ENCODE assay signal across 26 cellular contexts in the genomic region with DNA sequence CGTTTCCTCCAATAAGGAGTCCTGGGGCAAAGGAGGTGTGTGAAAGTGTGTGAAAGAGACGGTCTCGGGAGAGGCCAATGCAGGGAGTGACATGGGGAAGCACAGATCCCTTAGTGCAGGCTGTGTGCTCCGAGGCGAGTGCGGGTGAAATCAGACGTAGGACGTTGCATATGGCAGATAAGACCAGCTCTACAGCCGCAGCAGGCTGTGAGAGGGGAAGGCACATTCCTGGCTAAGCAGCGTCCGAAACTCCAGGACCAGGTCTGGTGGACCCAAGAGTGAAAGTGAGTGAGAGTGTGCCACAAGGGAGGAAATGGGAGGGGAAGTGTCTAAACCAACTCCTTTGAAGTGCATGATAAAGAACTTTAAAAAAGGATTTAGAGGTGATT. TPM values are rescaled to one million over a fixed set of nuclear protein-coding genes. Genes with fewer than 3 reads are reported as not detected.
A peak's percentile ranks its signal among the peaks of the same experiment; 100 is the strongest.
DNase-seq lines count a peak whose midpoint lies in the region; ATAC-seq and TF ChIP-seq lines count a peak whose summit lies in the region.
"Had no signal": no experiment of that assay in that cellular context is flagged by ENCODE, and none has a peak within 500 bp of the region (broad histone marks: within the 10 kb centered on the region; RNA-seq: fewer than 3 reads in every experiment).

No MANE protein-coding gene starts in this region.

- no peaks in the 10 kb centered on the region for H3K9me3 Mint-ChIP-seq in memory B cell
- H3K9me3 Mint-ChIP-seq: activated CD4-positive, alpha-beta T cell treated with anti-CD3 and anti-CD28 coated beads, Interleukin-2, amount 10 ng/mL, durations not matched to agents 7 days and 5 days; GM23338; HFFc6 had no signal

- no peak for ATAC-seq in T-helper 17 cell
- ATAC-seq in memory B cell (ENCODE audit: low read depth), result no peak
- no peak for ATAC-seq in HG03175 (IDR thresholded peaks at IDR 0.05; ENCODE audit: unreplicated experiment)
- ATAC-seq in HG02938 (IDR thresholded peaks at IDR 0.05; ENCODE audit: unreplicated experiment), result no peak
- ATAC-seq: body of pancreas, gastrocnemius medialis, GM23338, sciatic nerve, WTC11 had no signal

- H3K27ac ChIP-seq in left ventricle myocardium inferior (replicated peaks) (no peak overlapping the region), right atrium auricular region (no peak overlapping the region), testis (peak overlapping the region in 1 of 2 donors; percentile 36)
- H3K27ac ChIP-seq: adrenal gland, body of pancreas, C4-2B, gastrocnemius medialis, hepatocyte, neutrophil, prostate gland, transverse colon had no signal

- H3K36me3 ChIP-seq in left ventricle myocardium inferior, result peaks cover 13% of the 10 kb centered on the region
- no peaks in the 10 kb centered on the region for H3K36me3 ChIP-seq in right atrium auricular region
- no peaks in the 10 kb centered on the region for H3K36me3 ChIP-seq in testis (ENCODE audit: low read depth, missing control alignments)
- H3K36me3 ChIP-seq: prostate gland had no signal

- no peak overlapping the region for H3K4me3 Mint-ChIP-seq in T-helper 17 cell
- peak overlapping the region; percentile 12 for H3K4me3 Mint-ChIP-seq in memory B cell
- H3K4me3 Mint-ChIP-seq: activated CD4-positive, alpha-beta T cell treated with anti-CD3 and anti-CD28 coated beads, Interleukin-2, amount 10 ng/mL, durations not matched to agents 7 days and 5 days; GM23338; HFFc6; WTC11 had no signal

- intact Hi-C loops in left ventricle myocardium inferior (cut with micrococcal nuclease), result no loop called here
- intact Hi-C loops in testis (cut with DNase I; ENCODE audit: low total_unique reads), result no loop called here

- H3K4me1 ChIP-seq in left ventricle myocardium inferior (no peaks in the 10 kb centered on the region), right atrium auricular region (no peaks in the 10 kb centered on the region), testis (no peaks in the 10 kb centered on the region)
- H3K4me1 ChIP-seq: adrenal gland, body of pancreas, gastrocnemius medialis had no signal

- H3K27me3 Mint-ChIP-seq in T-helper 17 cell (no peaks in the 10 kb centered on the region), memory B cell (no peaks in the 10 kb centered on the region)
- H3K27me3 Mint-ChIP-seq: activated CD4-positive, alpha-beta T cell treated with anti-CD3 and anti-CD28 coated beads, Interleukin-2, amount 10 ng/mL, durations not matched to agents 7 days and 5 days had no signal

- no peak for TF ChIP-seq POLR2A in testis (IDR thresholded peaks at IDR 0.05)

- H3K27ac Mint-ChIP-seq in T-helper 17 cell, result peak overlapping the region; percentile 76
- H3K27ac Mint-ChIP-seq in memory B cell, result peak overlapping the region; percentile 56
- H3K27ac Mint-ChIP-seq: HFFc6, WTC11 had no signal

- DNase-seq in left ventricle myocardium inferior (no peak), right atrium auricular region (ENCODE audit: low spot score) (no peak), T-helper 17 cell (no peak), memory B cell (ENCODE audit: low spot score in 2 of 2) (no peak), testis (no peak), GM10266 (ENCODE audit: extremely low spot score) (no peak)
- DNase-seq: activated CD4-positive, alpha-beta T cell treated with anti-CD3 and anti-CD28 coated beads, Interleukin-2, amount 10 ng/mL, durations not matched to agents 7 days and 5 days; activated gamma-delta T cell treated with Interleukin-2 at 50 U/mL for 16 hours; activated T-cell treated with anti-CD3 and anti-CD28 coated beads, Interleukin-2, amount 50 U/mL, for 1 hour; adrenal gland; gastrocnemius medialis; HFFc6; NCI-H1092 treated with DMSO at 0.1 percent for 48 hours; NCI-H1694 treated with DMSO at 0.1 percent for 48 hours; NCI-H82; transverse colon had no signal

- TF ChIP-seq CTCF in left ventricle myocardium inferior (IDR thresholded peaks at IDR 0.05; ENCODE audit: borderline replicate concordance) (no peak), right atrium auricular region (IDR thresholded peaks at IDR 0.05) (no peak), testis (IDR thresholded peaks at IDR 0.05) (no peak), GM10266 (IDR thresholded peaks at IDR 0.05; ENCODE audit: control insufficient read depth, insufficient read depth, low read depth, missing control alignments) (no peak)

- no peaks in the 10 kb centered on the region for H3K27me3 ChIP-seq in left ventricle myocardium inferior (ENCODE audit: low read depth)
- no peaks in the 10 kb centered on the region for H3K27me3 ChIP-seq in right atrium auricular region
- no peaks in the 10 kb centered on the region for H3K27me3 ChIP-seq in testis
- H3K27me3 ChIP-seq: adrenal gland, body of pancreas, gastrocnemius medialis, hepatocyte, neutrophil, transverse colon had no signal

- peak overlapping the region; percentile 56 for H3K4me3 ChIP-seq in left ventricle myocardium inferior
- peak overlapping the region in 1 of 2 donors; percentile 24 for H3K4me3 ChIP-seq in right atrium auricular region
- peak overlapping the region; percentile 29 to 41 for H3K4me3 ChIP-seq in testis
- H3K4me3 ChIP-seq: adrenal gland, body of pancreas, gastrocnemius medialis, GM23338, hepatocyte, prostate gland, transverse colon had no signal

- H3K4me1 Mint-ChIP-seq in T-helper 17 cell (peaks cover 28% of the 10 kb centered on the region), memory B cell (peaks cover 45% of the 10 kb centered on the region)
- H3K4me1 Mint-ChIP-seq: WTC11 had no signal

- H3K9me3 ChIP-seq in left ventricle myocardium inferior (replicated peaks), result no peaks in the 10 kb centered on the region
- H3K9me3 ChIP-seq in right atrium auricular region, result no peaks in the 10 kb centered on the region
- no peaks in the 10 kb centered on the region for H3K9me3 ChIP-seq in T-helper 17 cell (ENCODE audit: control insufficient read depth, low read length, poor library complexity, severe bottlenecking)
- no peaks in the 10 kb centered on the region for H3K9me3 ChIP-seq in testis
- H3K9me3 ChIP-seq: adrenal gland, body of pancreas, gastrocnemius medialis, neutrophil, prostate gland, transverse colon had no signal

- WGBS in testis, 2 donors, result 40 to 56% methylated on average over 11 of the region's 11 CpGs

- peaks cover 10% of the 10 kb centered on the region for H3K36me3 Mint-ChIP-seq in T-helper 17 cell (ENCODE audit: low read depth)
- H3K36me3 Mint-ChIP-seq in memory B cell, result peaks cover 32% of the 10 kb centered on the region

RNA-seq across cellular contexts. Expression of gene POLR3K, which starts 11.3 kb away (rescaled TPM):
- total RNA-seq in left ventricle myocardium inferior, result 11.7 TPM
- 1 to 10 TPM; 4.0 TPM for total RNA-seq in right atrium auricular region
- 10 to 100 TPM in 1 of 2 donors, 1 to 10 TPM in 1; 6.3 to 10.6 TPM for total RNA-seq in T-helper 17 cell
- 1 to 10 TPM; 2.4 to 3.0 TPM for total RNA-seq in testis
- 6.5 TPM for polyA plus RNA-seq in testis (ENCODE audit: insufficient read depth, low read depth, low replicate concordance)

RNA-seq across cellular contexts. Expression of gene SNRNP25, which starts 11.6 kb away (rescaled TPM):
- total RNA-seq in left ventricle myocardium inferior (71.2 TPM), right atrium auricular region (10 to 100 TPM; 47.1 to 78.3 TPM), T-helper 17 cell (1 to 10 TPM; 6.5 to 7.3 TPM), testis (10 to 100 TPM; 12.8 to 17.5 TPM)
- polyA plus RNA-seq in testis (ENCODE audit: insufficient read depth, low read depth, low replicate concordance), result 26.9 TPM

RNA-seq across cellular contexts. Expression of gene RHBDF1, which starts 30.4 kb away (rescaled TPM):
- total RNA-seq in left ventricle myocardium inferior, result 24.4 TPM
- total RNA-seq in right atrium auricular region, result 10 to 100 TPM; 12.0 to 25.4 TPM
- under 1 TPM in 1 of 2 donors, not detected in 1; 0.75 TPM for total RNA-seq in T-helper 17 cell
- total RNA-seq in testis, result 10 to 100 TPM; 18.3 to 22.5 TPM
- 15.9 TPM for polyA plus RNA-seq in testis (ENCODE audit: insufficient read depth, low read depth, low replicate concordance)

RNA-seq across cellular contexts. Expression of gene MPG, which starts 36.0 kb away (rescaled TPM):
- total RNA-seq in left ventricle myocardium inferior, result 44.5 TPM
- 10 to 100 TPM; 47.7 to 84.0 TPM for total RNA-seq in right atrium auricular region
- 10 to 100 TPM; 24.3 to 27.4 TPM for total RNA-seq in T-helper 17 cell
- 10 to 100 TPM; 44.8 to 61.7 TPM for total RNA-seq in testis
- polyA plus RNA-seq in testis (ENCODE audit: insufficient read depth, low read depth, low replicate concordance), result 42.6 TPM

Comparison
In these comparisons a context has a peak if more than half of its experiments do, and no peak if none do; other contexts are left out.
1. RNA of gene RHBDF1, which starts 30.4 kb away (total RNA-seq): 12.0 to 25.4 TPM in right atrium auricular region, 24.4 TPM in left ventricle myocardium inferior (single experiment) and 18.3 to 22.5 TPM in testis; 0.75 TPM in T-helper 17 cell; every median in the first group is over 4 times any median in the second.